ENCODE assay signal across 1 cellular context in the genomic region with DNA sequence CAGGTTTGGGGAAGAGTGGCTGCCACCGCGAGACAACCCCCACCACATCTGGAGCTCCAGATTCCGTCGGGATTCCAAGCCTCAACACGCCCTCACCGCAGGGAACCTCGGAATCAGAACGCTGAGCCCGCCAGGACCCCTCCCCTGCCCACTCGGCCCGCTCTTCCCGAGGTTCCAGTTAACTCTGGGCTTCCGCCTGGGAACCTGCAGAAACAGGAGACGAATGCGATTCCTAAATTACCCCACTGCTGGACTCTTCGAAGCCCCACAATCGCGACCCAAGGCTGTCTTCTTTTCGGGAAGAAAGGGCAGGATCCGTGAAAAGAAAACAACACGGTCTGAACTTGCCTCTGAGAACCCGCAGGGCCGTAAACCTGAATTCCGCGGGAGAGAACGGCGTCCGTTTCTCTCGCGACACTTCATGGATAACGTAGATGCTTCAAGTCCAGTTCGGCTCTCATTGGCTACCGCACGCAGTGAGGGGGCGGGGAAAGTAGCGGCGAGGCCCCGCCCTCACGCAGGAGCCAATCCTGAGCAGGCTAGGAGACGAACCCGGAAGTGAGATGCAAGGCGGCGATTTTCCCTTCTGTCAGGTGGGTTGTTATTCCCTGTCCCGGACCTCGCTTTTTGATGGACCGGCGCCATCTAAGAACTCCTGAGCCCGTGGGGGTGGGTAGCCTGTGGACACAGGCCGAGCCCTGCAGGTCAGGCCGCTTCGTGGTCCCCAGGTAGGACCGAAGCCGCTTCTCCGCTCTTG.
A peak's percentile ranks its signal among the peaks of the same experiment; 100 is the strongest.
TF ChIP-seq lines count a peak whose summit lies in the region.

A gene with protein sequence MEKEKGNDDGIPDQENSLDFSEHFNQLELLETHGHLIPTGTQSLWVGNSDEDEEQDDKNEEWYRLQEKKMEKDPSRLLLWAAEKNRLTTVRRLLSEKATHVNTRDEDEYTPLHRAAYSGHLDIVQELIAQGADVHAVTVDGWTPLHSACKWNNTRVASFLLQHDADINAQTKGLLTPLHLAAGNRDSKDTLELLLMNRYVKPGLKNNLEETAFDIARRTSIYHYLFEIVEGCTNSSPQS (plus strand): TSS at position 542 of the 757 bp plus-strand sequence. CDS start 2,710 bp downstream, outside the sequence.
A gene (minus strand): TSS at position 402 of the 757 bp plus-strand sequence. CDS start 1,043 bp downstream, outside the sequence.

TF ChIP-seq in GM12878, 131 proteins besides CTCF, POLR2A, EP300 and RAD21 (continued from another document and continues in another):
- TF ChIP-seq, protein P1, sequence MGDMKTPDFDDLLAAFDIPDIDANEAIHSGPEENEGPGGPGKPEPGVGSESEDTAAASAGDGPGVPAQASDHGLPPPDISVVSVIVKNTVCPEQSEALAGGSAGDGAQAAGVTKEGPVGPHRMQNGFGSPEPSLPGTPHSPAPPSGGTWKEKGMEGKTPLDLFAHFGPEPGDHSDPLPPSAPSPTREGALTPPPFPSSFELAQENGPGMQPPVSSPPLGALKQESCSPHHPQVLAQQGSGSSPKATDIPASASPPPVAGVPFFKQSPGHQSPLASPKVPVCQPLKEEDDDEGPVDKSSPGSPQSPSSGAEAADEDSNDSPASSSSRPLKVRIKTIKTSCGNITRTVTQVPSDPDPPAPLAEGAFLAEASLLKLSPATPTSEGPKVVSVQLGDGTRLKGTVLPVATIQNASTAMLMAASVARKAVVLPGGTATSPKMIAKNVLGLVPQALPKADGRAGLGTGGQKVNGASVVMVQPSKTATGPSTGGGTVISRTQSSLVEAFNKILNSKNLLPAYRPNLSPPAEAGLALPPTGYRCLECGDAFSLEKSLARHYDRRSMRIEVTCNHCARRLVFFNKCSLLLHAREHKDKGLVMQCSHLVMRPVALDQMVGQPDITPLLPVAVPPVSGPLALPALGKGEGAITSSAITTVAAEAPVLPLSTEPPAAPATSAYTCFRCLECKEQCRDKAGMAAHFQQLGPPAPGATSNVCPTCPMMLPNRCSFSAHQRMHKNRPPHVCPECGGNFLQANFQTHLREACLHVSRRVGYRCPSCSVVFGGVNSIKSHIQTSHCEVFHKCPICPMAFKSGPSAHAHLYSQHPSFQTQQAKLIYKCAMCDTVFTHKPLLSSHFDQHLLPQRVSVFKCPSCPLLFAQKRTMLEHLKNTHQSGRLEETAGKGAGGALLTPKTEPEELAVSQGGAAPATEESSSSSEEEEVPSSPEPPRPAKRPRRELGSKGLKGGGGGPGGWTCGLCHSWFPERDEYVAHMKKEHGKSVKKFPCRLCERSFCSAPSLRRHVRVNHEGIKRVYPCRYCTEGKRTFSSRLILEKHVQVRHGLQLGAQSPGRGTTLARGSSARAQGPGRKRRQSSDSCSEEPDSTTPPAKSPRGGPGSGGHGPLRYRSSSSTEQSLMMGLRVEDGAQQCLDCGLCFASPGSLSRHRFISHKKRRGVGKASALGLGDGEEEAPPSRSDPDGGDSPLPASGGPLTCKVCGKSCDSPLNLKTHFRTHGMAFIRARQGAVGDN (IDR thresholded peaks at IDR 0.05), result no peak
- TF ChIP-seq, protein P2, sequence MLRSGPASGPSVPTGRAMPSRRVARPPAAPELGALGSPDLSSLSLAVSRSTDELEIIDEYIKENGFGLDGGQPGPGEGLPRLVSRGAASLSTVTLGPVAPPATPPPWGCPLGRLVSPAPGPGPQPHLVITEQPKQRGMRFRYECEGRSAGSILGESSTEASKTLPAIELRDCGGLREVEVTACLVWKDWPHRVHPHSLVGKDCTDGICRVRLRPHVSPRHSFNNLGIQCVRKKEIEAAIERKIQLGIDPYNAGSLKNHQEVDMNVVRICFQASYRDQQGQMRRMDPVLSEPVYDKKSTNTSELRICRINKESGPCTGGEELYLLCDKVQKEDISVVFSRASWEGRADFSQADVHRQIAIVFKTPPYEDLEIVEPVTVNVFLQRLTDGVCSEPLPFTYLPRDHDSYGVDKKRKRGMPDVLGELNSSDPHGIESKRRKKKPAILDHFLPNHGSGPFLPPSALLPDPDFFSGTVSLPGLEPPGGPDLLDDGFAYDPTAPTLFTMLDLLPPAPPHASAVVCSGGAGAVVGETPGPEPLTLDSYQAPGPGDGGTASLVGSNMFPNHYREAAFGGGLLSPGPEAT (IDR thresholded peaks at IDR 0.05; ENCODE audit: low read depth), result peak; percentile 71
- TF ChIP-seq TCF7 (IDR thresholded peaks at IDR 0.05; ENCODE audit: borderline replicate concordance) (no peak), JUND (IDR thresholded peaks at IDR 0.05; ENCODE audit: low read depth, low read length) (no peak), ZNF207 (IDR thresholded peaks at IDR 0.05; ENCODE audit: borderline replicate concordance) (0 out of 2 replicates have a peak, but pooled peaks have one; percentile 94), RBBP5 (conservative IDR thresholded peaks at IDR 0.05) (no peak), RAD51 (IDR thresholded peaks at IDR 0.05) (no peak), SPI1 (IDR thresholded peaks at IDR 0.05; ENCODE audit: borderline replicate concordance, insufficient read depth, low read depth, low read length) (0 out of 2 replicates have a peak, but pooled peaks have one; percentile 5), KLF5 (IDR thresholded peaks at IDR 0.05; ENCODE audit: partially characterized antibody) (peak; percentile 66), ZBED1 (IDR thresholded peaks at IDR 0.05; ENCODE audit: borderline replicate concordance) (no peak), SUPT20H (IDR thresholded peaks at IDR 0.05; ENCODE audit: borderline replicate concordance, control insufficient read depth, low read depth, low read length) (no peak), ZNF622 (IDR thresholded peaks at IDR 0.05) (no peak), MEF2B (IDR thresholded peaks at IDR 0.05; ENCODE audit: partially characterized antibody, poor library complexity, severe bottlenecking) (no peak)
- TF ChIP-seq, protein P3, sequence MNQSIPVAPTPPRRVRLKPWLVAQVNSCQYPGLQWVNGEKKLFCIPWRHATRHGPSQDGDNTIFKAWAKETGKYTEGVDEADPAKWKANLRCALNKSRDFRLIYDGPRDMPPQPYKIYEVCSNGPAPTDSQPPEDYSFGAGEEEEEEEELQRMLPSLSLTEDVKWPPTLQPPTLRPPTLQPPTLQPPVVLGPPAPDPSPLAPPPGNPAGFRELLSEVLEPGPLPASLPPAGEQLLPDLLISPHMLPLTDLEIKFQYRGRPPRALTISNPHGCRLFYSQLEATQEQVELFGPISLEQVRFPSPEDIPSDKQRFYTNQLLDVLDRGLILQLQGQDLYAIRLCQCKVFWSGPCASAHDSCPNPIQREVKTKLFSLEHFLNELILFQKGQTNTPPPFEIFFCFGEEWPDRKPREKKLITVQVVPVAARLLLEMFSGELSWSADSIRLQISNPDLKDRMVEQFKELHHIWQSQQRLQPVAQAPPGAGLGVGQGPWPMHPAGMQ (IDR thresholded peaks at IDR 0.05; ENCODE audit: borderline replicate concordance), result no peak
- TF ChIP-seq, protein P4, sequence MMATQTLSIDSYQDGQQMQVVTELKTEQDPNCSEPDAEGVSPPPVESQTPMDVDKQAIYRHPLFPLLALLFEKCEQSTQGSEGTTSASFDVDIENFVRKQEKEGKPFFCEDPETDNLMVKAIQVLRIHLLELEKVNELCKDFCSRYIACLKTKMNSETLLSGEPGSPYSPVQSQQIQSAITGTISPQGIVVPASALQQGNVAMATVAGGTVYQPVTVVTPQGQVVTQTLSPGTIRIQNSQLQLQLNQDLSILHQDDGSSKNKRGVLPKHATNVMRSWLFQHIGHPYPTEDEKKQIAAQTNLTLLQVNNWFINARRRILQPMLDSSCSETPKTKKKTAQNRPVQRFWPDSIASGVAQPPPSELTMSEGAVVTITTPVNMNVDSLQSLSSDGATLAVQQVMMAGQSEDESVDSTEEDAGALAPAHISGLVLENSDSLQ (IDR thresholded peaks at IDR 0.05), result peak; percentile 62; the same call in 1 of the 2 replicates
- TF ChIP-seq, protein P5, sequence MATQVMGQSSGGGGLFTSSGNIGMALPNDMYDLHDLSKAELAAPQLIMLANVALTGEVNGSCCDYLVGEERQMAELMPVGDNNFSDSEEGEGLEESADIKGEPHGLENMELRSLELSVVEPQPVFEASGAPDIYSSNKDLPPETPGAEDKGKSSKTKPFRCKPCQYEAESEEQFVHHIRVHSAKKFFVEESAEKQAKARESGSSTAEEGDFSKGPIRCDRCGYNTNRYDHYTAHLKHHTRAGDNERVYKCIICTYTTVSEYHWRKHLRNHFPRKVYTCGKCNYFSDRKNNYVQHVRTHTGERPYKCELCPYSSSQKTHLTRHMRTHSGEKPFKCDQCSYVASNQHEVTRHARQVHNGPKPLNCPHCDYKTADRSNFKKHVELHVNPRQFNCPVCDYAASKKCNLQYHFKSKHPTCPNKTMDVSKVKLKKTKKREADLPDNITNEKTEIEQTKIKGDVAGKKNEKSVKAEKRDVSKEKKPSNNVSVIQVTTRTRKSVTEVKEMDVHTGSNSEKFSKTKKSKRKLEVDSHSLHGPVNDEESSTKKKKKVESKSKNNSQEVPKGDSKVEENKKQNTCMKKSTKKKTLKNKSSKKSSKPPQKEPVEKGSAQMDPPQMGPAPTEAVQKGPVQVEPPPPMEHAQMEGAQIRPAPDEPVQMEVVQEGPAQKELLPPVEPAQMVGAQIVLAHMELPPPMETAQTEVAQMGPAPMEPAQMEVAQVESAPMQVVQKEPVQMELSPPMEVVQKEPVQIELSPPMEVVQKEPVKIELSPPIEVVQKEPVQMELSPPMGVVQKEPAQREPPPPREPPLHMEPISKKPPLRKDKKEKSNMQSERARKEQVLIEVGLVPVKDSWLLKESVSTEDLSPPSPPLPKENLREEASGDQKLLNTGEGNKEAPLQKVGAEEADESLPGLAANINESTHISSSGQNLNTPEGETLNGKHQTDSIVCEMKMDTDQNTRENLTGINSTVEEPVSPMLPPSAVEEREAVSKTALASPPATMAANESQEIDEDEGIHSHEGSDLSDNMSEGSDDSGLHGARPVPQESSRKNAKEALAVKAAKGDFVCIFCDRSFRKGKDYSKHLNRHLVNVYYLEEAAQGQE (IDR thresholded peaks at IDR 0.05; ENCODE audit: low read depth, low read length), result no peak
- TF ChIP-seq, protein P6, sequence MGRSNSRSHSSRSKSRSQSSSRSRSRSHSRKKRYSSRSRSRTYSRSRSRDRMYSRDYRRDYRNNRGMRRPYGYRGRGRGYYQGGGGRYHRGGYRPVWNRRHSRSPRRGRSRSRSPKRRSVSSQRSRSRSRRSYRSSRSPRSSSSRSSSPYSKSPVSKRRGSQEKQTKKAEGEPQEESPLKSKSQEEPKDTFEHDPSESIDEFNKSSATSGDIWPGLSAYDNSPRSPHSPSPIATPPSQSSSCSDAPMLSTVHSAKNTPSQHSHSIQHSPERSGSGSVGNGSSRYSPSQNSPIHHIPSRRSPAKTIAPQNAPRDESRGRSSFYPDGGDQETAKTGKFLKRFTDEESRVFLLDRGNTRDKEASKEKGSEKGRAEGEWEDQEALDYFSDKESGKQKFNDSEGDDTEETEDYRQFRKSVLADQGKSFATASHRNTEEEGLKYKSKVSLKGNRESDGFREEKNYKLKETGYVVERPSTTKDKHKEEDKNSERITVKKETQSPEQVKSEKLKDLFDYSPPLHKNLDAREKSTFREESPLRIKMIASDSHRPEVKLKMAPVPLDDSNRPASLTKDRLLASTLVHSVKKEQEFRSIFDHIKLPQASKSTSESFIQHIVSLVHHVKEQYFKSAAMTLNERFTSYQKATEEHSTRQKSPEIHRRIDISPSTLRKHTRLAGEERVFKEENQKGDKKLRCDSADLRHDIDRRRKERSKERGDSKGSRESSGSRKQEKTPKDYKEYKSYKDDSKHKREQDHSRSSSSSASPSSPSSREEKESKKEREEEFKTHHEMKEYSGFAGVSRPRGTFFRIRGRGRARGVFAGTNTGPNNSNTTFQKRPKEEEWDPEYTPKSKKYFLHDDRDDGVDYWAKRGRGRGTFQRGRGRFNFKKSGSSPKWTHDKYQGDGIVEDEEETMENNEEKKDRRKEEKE (IDR thresholded peaks at IDR 0.05), result no peak
- TF ChIP-seq, protein P7, sequence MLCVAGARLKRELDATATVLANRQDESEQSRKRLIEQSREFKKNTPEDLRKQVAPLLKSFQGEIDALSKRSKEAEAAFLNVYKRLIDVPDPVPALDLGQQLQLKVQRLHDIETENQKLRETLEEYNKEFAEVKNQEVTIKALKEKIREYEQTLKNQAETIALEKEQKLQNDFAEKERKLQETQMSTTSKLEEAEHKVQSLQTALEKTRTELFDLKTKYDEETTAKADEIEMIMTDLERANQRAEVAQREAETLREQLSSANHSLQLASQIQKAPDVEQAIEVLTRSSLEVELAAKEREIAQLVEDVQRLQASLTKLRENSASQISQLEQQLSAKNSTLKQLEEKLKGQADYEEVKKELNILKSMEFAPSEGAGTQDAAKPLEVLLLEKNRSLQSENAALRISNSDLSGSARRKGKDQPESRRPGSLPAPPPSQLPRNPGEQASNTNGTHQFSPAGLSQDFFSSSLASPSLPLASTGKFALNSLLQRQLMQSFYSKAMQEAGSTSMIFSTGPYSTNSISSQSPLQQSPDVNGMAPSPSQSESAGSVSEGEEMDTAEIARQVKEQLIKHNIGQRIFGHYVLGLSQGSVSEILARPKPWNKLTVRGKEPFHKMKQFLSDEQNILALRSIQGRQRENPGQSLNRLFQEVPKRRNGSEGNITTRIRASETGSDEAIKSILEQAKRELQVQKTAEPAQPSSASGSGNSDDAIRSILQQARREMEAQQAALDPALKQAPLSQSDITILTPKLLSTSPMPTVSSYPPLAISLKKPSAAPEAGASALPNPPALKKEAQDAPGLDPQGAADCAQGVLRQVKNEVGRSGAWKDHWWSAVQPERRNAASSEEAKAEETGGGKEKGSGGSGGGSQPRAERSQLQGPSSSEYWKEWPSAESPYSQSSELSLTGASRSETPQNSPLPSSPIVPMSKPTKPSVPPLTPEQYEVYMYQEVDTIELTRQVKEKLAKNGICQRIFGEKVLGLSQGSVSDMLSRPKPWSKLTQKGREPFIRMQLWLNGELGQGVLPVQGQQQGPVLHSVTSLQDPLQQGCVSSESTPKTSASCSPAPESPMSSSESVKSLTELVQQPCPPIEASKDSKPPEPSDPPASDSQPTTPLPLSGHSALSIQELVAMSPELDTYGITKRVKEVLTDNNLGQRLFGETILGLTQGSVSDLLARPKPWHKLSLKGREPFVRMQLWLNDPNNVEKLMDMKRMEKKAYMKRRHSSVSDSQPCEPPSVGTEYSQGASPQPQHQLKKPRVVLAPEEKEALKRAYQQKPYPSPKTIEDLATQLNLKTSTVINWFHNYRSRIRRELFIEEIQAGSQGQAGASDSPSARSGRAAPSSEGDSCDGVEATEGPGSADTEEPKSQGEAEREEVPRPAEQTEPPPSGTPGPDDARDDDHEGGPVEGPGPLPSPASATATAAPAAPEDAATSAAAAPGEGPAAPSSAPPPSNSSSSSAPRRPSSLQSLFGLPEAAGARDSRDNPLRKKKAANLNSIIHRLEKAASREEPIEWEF (IDR thresholded peaks at IDR 0.05; ENCODE audit: insufficient replicate concordance, low read depth, low read length), result no peak
- TF ChIP-seq, protein P8, sequence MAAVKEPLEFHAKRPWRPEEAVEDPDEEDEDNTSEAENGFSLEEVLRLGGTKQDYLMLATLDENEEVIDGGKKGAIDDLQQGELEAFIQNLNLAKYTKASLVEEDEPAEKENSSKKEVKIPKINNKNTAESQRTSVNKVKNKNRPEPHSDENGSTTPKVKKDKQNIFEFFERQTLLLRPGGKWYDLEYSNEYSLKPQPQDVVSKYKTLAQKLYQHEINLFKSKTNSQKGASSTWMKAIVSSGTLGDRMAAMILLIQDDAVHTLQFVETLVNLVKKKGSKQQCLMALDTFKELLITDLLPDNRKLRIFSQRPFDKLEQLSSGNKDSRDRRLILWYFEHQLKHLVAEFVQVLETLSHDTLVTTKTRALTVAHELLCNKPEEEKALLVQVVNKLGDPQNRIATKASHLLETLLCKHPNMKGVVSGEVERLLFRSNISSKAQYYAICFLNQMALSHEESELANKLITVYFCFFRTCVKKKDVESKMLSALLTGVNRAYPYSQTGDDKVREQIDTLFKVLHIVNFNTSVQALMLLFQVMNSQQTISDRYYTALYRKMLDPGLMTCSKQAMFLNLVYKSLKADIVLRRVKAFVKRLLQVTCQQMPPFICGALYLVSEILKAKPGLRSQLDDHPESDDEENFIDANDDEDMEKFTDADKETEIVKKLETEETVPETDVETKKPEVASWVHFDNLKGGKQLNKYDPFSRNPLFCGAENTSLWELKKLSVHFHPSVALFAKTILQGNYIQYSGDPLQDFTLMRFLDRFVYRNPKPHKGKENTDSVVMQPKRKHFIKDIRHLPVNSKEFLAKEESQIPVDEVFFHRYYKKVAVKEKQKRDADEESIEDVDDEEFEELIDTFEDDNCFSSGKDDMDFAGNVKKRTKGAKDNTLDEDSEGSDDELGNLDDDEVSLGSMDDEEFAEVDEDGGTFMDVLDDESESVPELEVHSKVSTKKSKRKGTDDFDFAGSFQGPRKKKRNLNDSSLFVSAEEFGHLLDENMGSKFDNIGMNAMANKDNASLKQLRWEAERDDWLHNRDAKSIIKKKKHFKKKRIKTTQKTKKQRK (IDR thresholded peaks at IDR 0.05; ENCODE audit: low read depth, low read length), result no peak
